Comparison of ENCODE assay signal across 33 cellular contexts in the genomic region with DNA sequence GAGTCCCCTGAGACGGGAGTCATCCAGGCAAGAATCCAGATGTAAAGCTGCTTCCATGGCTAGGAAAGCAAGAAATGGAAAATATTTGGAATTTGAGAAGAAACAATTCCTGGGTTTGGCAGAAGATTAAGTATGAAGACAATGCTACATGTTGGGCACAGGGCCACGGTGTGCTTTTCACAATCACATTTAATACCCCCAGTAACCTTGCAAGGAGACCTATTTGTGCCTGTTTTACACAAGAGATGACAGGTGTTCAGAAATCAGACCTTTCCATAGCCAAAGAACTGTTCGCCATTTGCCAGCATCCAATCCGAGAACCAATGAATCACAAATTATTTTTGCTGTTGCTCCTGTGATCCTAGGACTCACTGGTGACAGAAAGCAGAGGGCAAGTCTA.
"Had no signal": no experiment of that assay in that cellular context is flagged by ENCODE, and none has a peak within 500 bp of the region (broad histone marks: within the 10 kb centered on the region; RNA-seq: fewer than 3 reads in every experiment).

No MANE protein-coding gene starts in this region.

- ATAC-seq: activated CD8-positive, alpha-beta memory T cell treated with anti-CD3 and anti-CD28 coated beads, Interleukin-2, amount 10 ng/mL, durations not matched to agents 7 days and 5 days; Panc1; Right ventricle myocardium inferior; T-cell had no signal

- FAIRE-seq: TTC549 had no signal

- H3K4me1 Mint-ChIP-seq: activated B cell treated with CpG ODN at 0.5 μM for 24 hours; activated CD4-positive, alpha-beta T cell treated with anti-CD3 and anti-CD28 coated beads, Interleukin-2, amount 10 ng/mL, durations not matched to agents 24 days and 14 days; activated CD8-positive, alpha-beta memory T cell treated with anti-CD3 and anti-CD28 coated beads, Interleukin-2, amount 10 ng/mL, durations not matched to agents 7 days and 5 days; activated naive CD4-positive, alpha-beta T cell treated with anti-CD3 and anti-CD28 coated beads, Interleukin-2, amount 50 U/mL, for 24 hours; T-cell had no signal

- H3K4me3 Mint-ChIP-seq: activated B cell treated with CpG ODN at 0.5 μM for 24 hours; activated CD4-positive, alpha-beta T cell treated with anti-CD3 and anti-CD28 coated beads, Interleukin-2, amount 10 ng/mL, durations not matched to agents 24 days and 14 days; activated CD8-positive, alpha-beta memory T cell treated with anti-CD3 and anti-CD28 coated beads, Interleukin-2, amount 10 ng/mL, durations not matched to agents 7 days and 5 days; activated naive CD4-positive, alpha-beta T cell treated with anti-CD3 and anti-CD28 coated beads, Interleukin-2, amount 50 U/mL, for 24 hours; activated T-cell treated with anti-CD3 and anti-CD28 coated beads, Interleukin-2, amount 50 U/mL, for 24 hours; activated T-helper 1 cell treated with anti-CD3 and anti-CD28 coated beads, Interleukin-12 subunit alpha, Interleukin-12 subunit beta, Interleukin-2, Interleukin-4 antibody, amounts not matched to agents 30 ng/mL and 10 ng/mL and 1 ng/mL, durations not matched to agents 14 hours and 24 hours and 36 hours; T-cell had no signal

- H3K27ac Mint-ChIP-seq: activated B cell treated with CpG ODN at 0.5 μM for 24 hours; activated CD4-positive, alpha-beta T cell treated with anti-CD3 and anti-CD28 coated beads, Interleukin-2, amount 10 ng/mL, durations not matched to agents 24 days and 14 days; activated CD8-positive, alpha-beta memory T cell treated with anti-CD3 and anti-CD28 coated beads, Interleukin-2, amount 10 ng/mL, durations not matched to agents 7 days and 5 days; activated naive CD4-positive, alpha-beta T cell treated with anti-CD3 and anti-CD28 coated beads, Interleukin-2, amount 50 U/mL, for 24 hours; activated T-cell treated with anti-CD3 and anti-CD28 coated beads, Interleukin-2, amount 50 U/mL, for 24 hours; activated T-helper 1 cell treated with anti-CD3 and anti-CD28 coated beads, Interleukin-12 subunit alpha, Interleukin-12 subunit beta, Interleukin-2, Interleukin-4 antibody, amounts not matched to agents 30 ng/mL and 10 ng/mL and 1 ng/mL, durations not matched to agents 14 hours and 24 hours and 36 hours; T-cell had no signal

- H3K36me3 Mint-ChIP-seq: activated CD8-positive, alpha-beta memory T cell treated with anti-CD3 and anti-CD28 coated beads, Interleukin-2, amount 10 ng/mL, durations not matched to agents 7 days and 5 days had no signal

- H3K9me3 ChIP-seq: ascending aorta had no signal

- H3K27ac ChIP-seq: ascending aorta, brain microvascular endothelial cell, cardiac muscle cell, SK-N-MC had no signal

- H3K4me1 ChIP-seq: ascending aorta had no signal

- H3K36me3 ChIP-seq: brain microvascular endothelial cell, cardiac muscle cell had no signal

- H3K27me3 Mint-ChIP-seq: activated B cell treated with CpG ODN at 0.5 μM for 24 hours; activated CD4-positive, alpha-beta T cell treated with anti-CD3 and anti-CD28 coated beads, Interleukin-2, amount 10 ng/mL, durations not matched to agents 24 days and 14 days; activated CD8-positive, alpha-beta memory T cell treated with anti-CD3 and anti-CD28 coated beads, Interleukin-2, amount 10 ng/mL, durations not matched to agents 7 days and 5 days; activated naive CD4-positive, alpha-beta T cell treated with anti-CD3 and anti-CD28 coated beads, Interleukin-2, amount 50 U/mL, for 24 hours; activated T-cell treated with anti-CD3 and anti-CD28 coated beads, Interleukin-2, amount 50 U/mL, for 24 hours; T-cell had no signal

- DNase-seq: activated B cell treated with CpG ODN at 0.5 μM for 24 hours; activated CD4-positive, alpha-beta T cell treated with anti-CD3 and anti-CD28 coated beads for 1 hour; activated CD4-positive, alpha-beta T cell treated with anti-CD3 and anti-CD28 coated beads, Interleukin-2, amount 10 ng/mL, durations not matched to agents 24 days and 14 days; activated CD4-positive, alpha-beta T cell treated with anti-CD3 and anti-CD28 coated beads, Interleukin-2, amount 50 U/mL, for 48 hours; activated CD8-positive, alpha-beta memory T cell treated with anti-CD3 and anti-CD28 coated beads, Interleukin-2, amount 10 ng/mL, durations not matched to agents 7 days and 5 days; activated effector memory CD4-positive, alpha-beta T cell treated with Interleukin-2 at 50 U/mL for 16 hours; activated naive CD4-positive, alpha-beta T cell; activated T-cell treated with anti-CD3 and anti-CD28 coated beads, Interleukin-2, amount 50 U/mL, for 24 hours; amniotic stem cell; brain microvascular endothelial cell; cerebellar nuclear complex; NCI-H1105 treated with DMSO at 0.1 percent for 48 hours; NCI-H1436 treated with DMSO at 0.1 percent for 48 hours; NCI-H187; NCI-H2081; NCI-H2227 treated with DMSO at 0.1 percent for 48 hours; NCI-H446 treated with DMSO at 0.1 percent for 48 hours; NCI-H526; NCI-H82; NK-92 treated with Interleukin-12 subunit alpha and Interleukin-12 subunit beta, amount 100 ng/mL, for 24 hours; OCI-M1; RPMI8226; T-cell; T-helper 2 cell; T1000 had no signal

- H3K9me3 Mint-ChIP-seq: activated B cell treated with CpG ODN at 0.5 μM for 24 hours; activated CD4-positive, alpha-beta T cell treated with anti-CD3 and anti-CD28 coated beads, Interleukin-2, amount 10 ng/mL, durations not matched to agents 24 days and 14 days; activated naive CD4-positive, alpha-beta T cell treated with anti-CD3 and anti-CD28 coated beads, Interleukin-2, amount 50 U/mL, for 24 hours; activated T-cell treated with anti-CD3 and anti-CD28 coated beads, Interleukin-2, amount 50 U/mL, for 24 hours; activated T-helper 1 cell treated with anti-CD3 and anti-CD28 coated beads, Interleukin-12 subunit alpha, Interleukin-12 subunit beta, Interleukin-2, Interleukin-4 antibody, amounts not matched to agents 30 ng/mL and 10 ng/mL and 1 ng/mL, durations not matched to agents 14 hours and 24 hours and 36 hours; T-cell had no signal

- H3K27me3 ChIP-seq: ascending aorta, brain microvascular endothelial cell, cardiac muscle cell had no signal

- H3K4me3 ChIP-seq: ascending aorta, cardiac muscle cell, SK-N-MC had no signal
